ENCODE assay signal across 1 cellular context in genomic region chr6:43205849-43206248, GRCh38.
TF ChIP-seq lines count a peak whose summit lies in the region.

No MANE protein-coding gene starts in this region.

TF ChIP-seq in K562, 482 proteins besides CTCF, POLR2A, EP300 and RAD21:
- TF ChIP-seq ZBTB33 (CRISPR knock-in tag; IDR thresholded peaks at IDR 0.05): peak; percentile 36; the same call in 1 of the 2 replicates
- TF ChIP-seq ZKSCAN1 (IDR thresholded peaks at IDR 0.05; ENCODE audit: low read depth, low read length): no peak
